9 cellular contexts compared by ENCODE assay signal in genomic region chr10:133414401-133414800, GRCh38. TPM values are rescaled to one million over a fixed set of nuclear protein-coding genes. Genes with fewer than 3 reads are reported as not detected.
"Had no signal": no experiment of that assay in that cellular context is flagged by ENCODE, and none has a peak within 500 bp of the region (broad histone marks: within the 10 kb centered on the region; RNA-seq: fewer than 3 reads in every experiment).

No MANE protein-coding gene starts in this region.

RNA-seq across cellular contexts. Expression of gene SPRN, which starts 10.0 kb away (rescaled TPM):
- total RNA-seq: OCI-LY7, PC-3, PC-9, Right ventricle myocardium inferior, Right ventricle myocardium superior, RPMI7951, SJCRH30, SJSA1, SK-MEL-5 had no signal

RNA-seq across cellular contexts. Expression of gene PAOX, which starts 35.3 kb away (rescaled TPM):
- total RNA-seq: SJCRH30 had no signal
